ENCODE assay signal across 12 cellular contexts in the genomic region with DNA sequence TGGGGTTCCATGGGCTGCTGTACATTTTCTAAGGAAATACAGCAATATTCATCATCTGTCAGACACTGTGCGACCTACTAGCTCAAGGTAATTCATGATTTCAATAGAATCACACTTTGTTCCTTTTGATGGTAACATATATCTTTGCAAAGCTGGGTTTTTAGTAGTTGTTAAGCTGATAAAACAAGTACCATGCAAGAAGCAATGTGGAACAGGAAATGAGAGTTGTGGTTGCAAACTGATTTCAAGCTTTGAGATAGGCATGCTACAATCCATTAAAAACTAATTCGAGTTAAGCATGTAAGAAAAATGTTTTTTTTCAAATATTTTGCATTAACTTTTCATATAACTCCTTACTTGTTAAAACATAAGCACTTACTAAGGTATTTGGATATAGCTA. TPM values are rescaled to one million over a fixed set of nuclear protein-coding genes. Genes with fewer than 3 reads are reported as not detected.
A peak's percentile ranks its signal among the peaks of the same experiment; 100 is the strongest.
DNase-seq lines count a peak whose midpoint lies in the region; ATAC-seq and TF ChIP-seq lines count a peak whose summit lies in the region.
"Had no signal": no experiment of that assay in that cellular context is flagged by ENCODE, and none has a peak within 500 bp of the region (broad histone marks: within the 10 kb centered on the region; RNA-seq: fewer than 3 reads in every experiment).

No MANE protein-coding gene starts in this region.

- intact Hi-C loops in naive thymus-derived CD4-positive, alpha-beta T cell (cut with micrococcal nuclease) = loop anchor here in 1 of 2 donors (1.0 kb wide), 1 partner anchor 8 kb away; no protein-coding TSS in a partner anchor

- peak overlapping the region in 6 of 9 donors; percentile 17 to 79 (median 56) for H3K27ac Mint-ChIP-seq in naive thymus-derived CD4-positive, alpha-beta T cell
- no peak overlapping the region for H3K27ac Mint-ChIP-seq in nephron progenitor cell
- H3K27ac Mint-ChIP-seq: neural progenitor cell had no signal

- peak; percentile 67 for ATAC-seq in GM21576 (IDR thresholded peaks at IDR 0.05; ENCODE audit: unreplicated experiment)
- ATAC-seq in HG03469 (IDR thresholded peaks at IDR 0.05; ENCODE audit: unreplicated experiment) = peak; percentile 62
- peak; percentile 63 for ATAC-seq in naive thymus-derived CD4-positive, alpha-beta T cell

- no peaks in the 10 kb centered on the region for H3K9me3 ChIP-seq in naive thymus-derived CD4-positive, alpha-beta T cell (ENCODE audit: control insufficient read depth in 2 of 3, low read length in 3 of 3)

- CTCF ChIA-PET in naive thymus-derived CD4-positive, alpha-beta T cell (lab: Charles Lee) = interaction anchor here (0.6 to 1.1 kb wide), 3 partner anchors 9 to 15 kb away, joined by 3 read pairs; no protein-coding TSS in a partner anchor

- H3K9me3 Mint-ChIP-seq in naive thymus-derived CD4-positive, alpha-beta T cell = peaks cover 0 to 2% (median 0%) of the 10 kb centered on the region in 11 donors
- no peaks in the 10 kb centered on the region for H3K9me3 Mint-ChIP-seq in nephron progenitor cell
- H3K9me3 Mint-ChIP-seq: neural progenitor cell had no signal

- TF ChIP-seq CTCF in nephron progenitor cell (IDR thresholded peaks at IDR 0.05) = no peak
- no peak for TF ChIP-seq CTCF in GM13976 (IDR thresholded peaks at IDR 0.05; ENCODE audit: borderline replicate concordance, control extremely low read depth, extremely low read depth, insufficient read depth, missing control alignments)

- H3K4me3 Mint-ChIP-seq in naive thymus-derived CD4-positive, alpha-beta T cell = peak overlapping the region in 6 of 10 donors; percentile 11 to 58 (median 40)
- H3K4me3 Mint-ChIP-seq in nephron progenitor cell = no peak overlapping the region
- H3K4me3 Mint-ChIP-seq: neural progenitor cell had no signal

- H3K27me3 ChIP-seq in naive thymus-derived CD4-positive, alpha-beta T cell (ENCODE audit: control insufficient read depth in 2 of 2, insufficient read depth in 2 of 2, low read length in 2 of 2) = no peaks in the 10 kb centered on the region
- H3K27me3 ChIP-seq: neural progenitor cell had no signal

- peaks cover 21 to 64% (median 57%) of the 10 kb centered on the region in 7 donors for H3K4me1 Mint-ChIP-seq in naive thymus-derived CD4-positive, alpha-beta T cell
- no peaks in the 10 kb centered on the region for H3K4me1 Mint-ChIP-seq in nephron progenitor cell

- H3K36me3 Mint-ChIP-seq in naive thymus-derived CD4-positive, alpha-beta T cell = peaks cover 0 to 2% (median 0%) of the 10 kb centered on the region in 5 donors
- no peaks in the 10 kb centered on the region for H3K36me3 Mint-ChIP-seq in nephron progenitor cell (ENCODE audit: low read depth)
- H3K36me3 Mint-ChIP-seq: neural progenitor cell had no signal

- no peaks in the 10 kb centered on the region for H3K36me3 ChIP-seq in naive thymus-derived CD4-positive, alpha-beta T cell (ENCODE audit: control insufficient read depth in 2 of 3, insufficient read depth in 3 of 3, low read length in 3 of 3)
- H3K36me3 ChIP-seq: neural progenitor cell had no signal

- in situ Hi-C loops in GM13976 (cut with MboI; ENCODE audit: low sequenced_read_pairs, unreplicated experiment) = no loop called here

- POLR2A ChIA-PET in naive thymus-derived CD4-positive, alpha-beta T cell (lab: Charles Lee) = interaction anchor here (0.8 to 6.9 kb wide), 3 partner anchors 8 to 218 kb away, joined by 3 to 39 read pairs (median 4); a partner anchor contains a TSS

- H3K4me1 ChIP-seq in naive thymus-derived CD4-positive, alpha-beta T cell (ENCODE audit: control insufficient read depth in 2 of 2, insufficient read depth in 2 of 2, low read length in 2 of 2) = peaks cover 20 to 28% of the 10 kb centered on the region in 2 donors
- H3K4me1 ChIP-seq: neural progenitor cell had no signal

- no peak overlapping the region for H3K4me3 ChIP-seq in naive thymus-derived CD4-positive, alpha-beta T cell (ENCODE audit: low read length)
- H3K4me3 ChIP-seq: neural progenitor cell had no signal

- H3K27ac ChIP-seq in naive thymus-derived CD4-positive, alpha-beta T cell (ENCODE audit: low read depth, low read length) = peak overlapping the region; percentile 4
- H3K27ac ChIP-seq: neural progenitor cell had no signal

- DNase-seq in NOMO-1 treated with DMSO at 0.1 percent for 48 hours (lab: John Stamatoyannopoulos, UW; ENCODE audit: unreplicated experiment) (peak; percentile 40), NOMO-1 treated with dmso at 0.1 percent for 144 hours (lab: John Stamatoyannopoulos, UW; ENCODE audit: unreplicated experiment) (no peak), 8988T (no peak), nephron progenitor cell (no peak), GM13976 (ENCODE audit: low spot score) (no peak)
- peak in 5 of 9 donors; percentile 31 to 55 (median 41) for DNase-seq in naive thymus-derived CD4-positive, alpha-beta T cell
- DNase-seq: activated T-cell treated with anti-CD3 and anti-CD28 coated beads, Interleukin-2, amount 50 U/mL, for 48 hours; DMS 273 treated with DMSO at 0.1 percent for 48 hours; NCI-H446 had no signal

- H3K27me3 Mint-ChIP-seq in naive thymus-derived CD4-positive, alpha-beta T cell = peaks cover 0 to 3% (median 0%) of the 10 kb centered on the region in 5 donors
- peaks cover 3% of the 10 kb centered on the region for H3K27me3 Mint-ChIP-seq in nephron progenitor cell (ENCODE audit: low read depth, poor library complexity)

RNA-seq across cellular contexts. Expression of a gene that starts 6.8 kb away (rescaled TPM):
- 10 to 100 TPM; 13.4 to 28.6 (median 24.6) TPM for total RNA-seq in naive thymus-derived CD4-positive, alpha-beta T cell
- 10 to 100 TPM; 15.1 to 15.4 TPM for polyA plus RNA-seq in naive thymus-derived CD4-positive, alpha-beta T cell

Comparison
In these comparisons a context has a peak if more than half of its experiments do, and no peak if none do; other contexts are left out.
1. DNase-seq: peak in NOMO-1 treated with DMSO at 0.1 percent for 48 hours (single experiment) and naive thymus-derived CD4-positive, alpha-beta T cell (5 of 9); none in NOMO-1 treated with dmso at 0.1 percent for 144 hours (single experiment), 8988T (single experiment), nephron progenitor cell (single experiment) and GM13976 (single experiment).
2. Peak in every context shown above with its lines, with median percentiles within 50 percentile points of each other: ATAC-seq.